Comparison of ENCODE assay signal across 21 cellular contexts in genomic region chr10:127210936-127211335, GRCh38. TPM values are rescaled to one million over a fixed set of nuclear protein-coding genes. Genes with fewer than 3 reads are reported as not detected.
"Had no signal": no experiment of that assay in that cellular context is flagged by ENCODE, and none has a peak within 500 bp of the region (broad histone marks: within the 10 kb centered on the region; RNA-seq: fewer than 3 reads in every experiment).

No MANE protein-coding gene starts in this region.

- H3K4me3 ChIP-seq: adrenal gland, cardiac muscle cell, dorsolateral prefrontal cortex, neural progenitor cell, sigmoid colon, thoracic aorta, upper lobe of right lung had no signal

- H3K4me3 Mint-ChIP-seq: activated B cell treated with CpG ODN at 0.5 μM for 24 hours; activated CD4-positive, alpha-beta T cell treated with anti-CD3 and anti-CD28 coated beads, Interleukin-2, amount 10 ng/mL, durations not matched to agents 24 days and 14 days; activated CD8-positive, alpha-beta T cell treated with anti-CD3 and anti-CD28 coated beads, Interleukin-2, amount 10 ng/mL, durations not matched to agents 7 days and 5 days; activated naive CD4-positive, alpha-beta T cell treated with anti-CD3 and anti-CD28 coated beads, Interleukin-2, amount 50 U/mL, for 24 hours; naive B cell; neural progenitor cell had no signal

- H2AFZ ChIP-seq: neural progenitor cell had no signal

- DNase-seq: activated B cell treated with CpG ODN at 0.5 μM for 24 hours; activated CD4-positive, alpha-beta T cell treated with anti-CD3 and anti-CD28 coated beads, Interleukin-2, amount 10 ng/mL, durations not matched to agents 24 days and 14 days; activated CD8-positive, alpha-beta memory T cell treated with anti-CD3 and anti-CD28 coated beads, Interleukin-2, amount 50 U/mL, for 4 hours; activated CD8-positive, alpha-beta T cell treated with anti-CD3 and anti-CD28 coated beads, Interleukin-2, amount 10 ng/mL, durations not matched to agents 7 days and 5 days; activated effector memory CD4-positive, alpha-beta T cell treated with anti-CD3 and anti-CD28 coated beads, Interleukin-2, amount 50 U/mL, for 16 hours; activated T-cell treated with anti-CD3 and anti-CD28 coated beads, Interleukin-2, amount 50 U/mL, for 48 hours; adrenal gland; dorsolateral prefrontal cortex; islet precursor cell; naive B cell; sigmoid colon; stimulated activated CD4-positive, alpha-beta T cell treated with anti-CD3 and anti-CD28 coated beads, Interleukin-1b, Interleukin-23, amount 100 ng/mL, for 48 hours; upper lobe of right lung had no signal

- H3K27me3 ChIP-seq: adrenal gland, cardiac muscle cell, dorsolateral prefrontal cortex, neural progenitor cell, sigmoid colon, upper lobe of right lung had no signal

- H3K27me3 Mint-ChIP-seq: activated B cell treated with CpG ODN at 0.5 μM for 24 hours; activated CD4-positive, alpha-beta T cell treated with anti-CD3 and anti-CD28 coated beads, Interleukin-2, amount 10 ng/mL, durations not matched to agents 24 days and 14 days; activated naive CD4-positive, alpha-beta T cell treated with anti-CD3 and anti-CD28 coated beads, Interleukin-2, amount 50 U/mL, for 24 hours; naive B cell had no signal

- H3K36me3 Mint-ChIP-seq: activated naive CD4-positive, alpha-beta T cell treated with anti-CD3 and anti-CD28 coated beads, Interleukin-2, amount 50 U/mL, for 24 hours; naive B cell; neural progenitor cell had no signal

- H3K27ac Mint-ChIP-seq: activated B cell treated with CpG ODN at 0.5 μM for 24 hours; activated CD4-positive, alpha-beta T cell treated with anti-CD3 and anti-CD28 coated beads, Interleukin-2, amount 10 ng/mL, durations not matched to agents 24 days and 14 days; activated CD8-positive, alpha-beta T cell treated with anti-CD3 and anti-CD28 coated beads, Interleukin-2, amount 10 ng/mL, durations not matched to agents 7 days and 5 days; activated naive CD4-positive, alpha-beta T cell treated with anti-CD3 and anti-CD28 coated beads, Interleukin-2, amount 50 U/mL, for 24 hours; neural progenitor cell had no signal

- H3K4me1 ChIP-seq: adrenal gland, sigmoid colon, upper lobe of right lung had no signal

- H3K36me3 ChIP-seq: adrenal gland, cardiac muscle cell, neural progenitor cell, sigmoid colon, thoracic aorta, upper lobe of right lung had no signal

- H3K4me1 Mint-ChIP-seq: activated B cell treated with CpG ODN at 0.5 μM for 24 hours; activated CD4-positive, alpha-beta T cell treated with anti-CD3 and anti-CD28 coated beads, Interleukin-2, amount 10 ng/mL, durations not matched to agents 24 days and 14 days; activated naive CD4-positive, alpha-beta T cell treated with anti-CD3 and anti-CD28 coated beads, Interleukin-2, amount 50 U/mL, for 24 hours; naive B cell had no signal

- ATAC-seq: activated CD8-positive, alpha-beta T cell treated with anti-CD3 and anti-CD28 coated beads, Interleukin-2, amount 10 ng/mL, durations not matched to agents 7 days and 5 days; left lobe of liver; upper lobe of right lung had no signal

- H3K27ac ChIP-seq: adrenal gland, cardiac muscle cell, dorsolateral prefrontal cortex, neural progenitor cell, sigmoid colon, thoracic aorta, upper lobe of right lung had no signal

- H3K9me3 Mint-ChIP-seq: activated B cell treated with CpG ODN at 0.5 μM for 24 hours; activated CD4-positive, alpha-beta T cell treated with anti-CD3 and anti-CD28 coated beads, Interleukin-2, amount 10 ng/mL, durations not matched to agents 24 days and 14 days; activated naive CD4-positive, alpha-beta T cell treated with anti-CD3 and anti-CD28 coated beads, Interleukin-2, amount 50 U/mL, for 24 hours; neural progenitor cell had no signal

- H3K4me2 ChIP-seq: neural progenitor cell had no signal

- H3K9ac ChIP-seq: neural progenitor cell had no signal

- H3K9me3 ChIP-seq: adrenal gland, sigmoid colon, thoracic aorta, upper lobe of right lung had no signal

RNA-seq across cellular contexts. Expression of gene INSYN2A, which starts 14.5 kb away (rescaled TPM):
- total RNA-seq: activated B cell treated with CpG ODN at 0.5 μM for 24 hours; activated CD4-positive, alpha-beta T cell treated with anti-CD3 and anti-CD28 coated beads, Interleukin-2, amount 10 ng/mL, durations not matched to agents 24 days and 14 days; activated CD8-positive, alpha-beta T cell treated with anti-CD3 and anti-CD28 coated beads, Interleukin-2, amount 10 ng/mL, durations not matched to agents 7 days and 5 days; adrenal gland; cardiac muscle cell; left lobe of liver; lung microvascular endothelial cell; mononuclear cell; pulmonary artery endothelial cell had no signal
